ENCODE assay signal across 21 cellular contexts in the genomic region with DNA sequence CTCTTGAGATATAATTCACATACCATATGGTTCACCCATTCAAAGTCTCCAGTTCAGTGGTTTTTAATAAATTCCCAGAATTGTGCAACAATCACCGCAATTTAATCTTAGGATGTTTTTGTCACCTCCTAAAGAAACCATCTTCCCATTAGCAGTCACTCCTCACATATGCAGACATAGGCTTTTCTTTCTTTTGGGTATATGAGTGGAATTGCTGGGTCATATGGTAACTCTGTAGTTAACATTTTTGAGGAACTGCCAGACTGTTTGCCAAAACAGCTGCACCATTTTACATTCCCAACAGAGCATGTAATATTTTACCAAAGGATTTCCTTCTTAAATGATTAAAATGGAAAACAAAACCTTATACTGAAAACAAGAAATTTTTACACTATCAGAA. TPM values are rescaled to one million over a fixed set of nuclear protein-coding genes. Genes with fewer than 3 reads are reported as not detected.
"Had no signal": no experiment of that assay in that cellular context is flagged by ENCODE, and none has a peak within 500 bp of the region (broad histone marks: within the 10 kb centered on the region; RNA-seq: fewer than 3 reads in every experiment).

No MANE protein-coding gene starts in this region.

- H3K9me3 ChIP-seq: colonic mucosa had no signal

- H3K79me2 ChIP-seq: parathyroid adenoma had no signal

- H3K4me3 Mint-ChIP-seq: activated CD4-positive, alpha-beta T cell treated with anti-CD3 and anti-CD28 coated beads, Interleukin-2, amount 10 ng/mL, durations not matched to agents 7 days and 5 days; activated naive CD4-positive, alpha-beta T cell treated with anti-CD3 and anti-CD28 coated beads, Interleukin-2, amount 10 ng/mL, durations not matched to agents 7 days and 5 days; activated naive CD8-positive, alpha-beta T cell treated with anti-CD3 and anti-CD28 coated beads, Interleukin-2, amount 50 U/mL, for 24 hours; activated T-cell treated with anti-CD3 and anti-CD28 coated beads, Interleukin-2, amount 50 U/mL, for 4 hours; brain; nephron; stimulated activated memory B cell treated with anti-CD40 and anti-IgM and Interleukin-4, amounts not matched to agents 10 μg/mL and 1 μg/mL and 100 μg/mL, for 72 hours had no signal

- FAIRE-seq: keratinocyte had no signal

- H3K27me3 Mint-ChIP-seq: activated CD4-positive, alpha-beta T cell treated with anti-CD3 and anti-CD28 coated beads, Interleukin-2, amount 10 ng/mL, durations not matched to agents 7 days and 5 days; activated naive CD8-positive, alpha-beta T cell treated with anti-CD3 and anti-CD28 coated beads, Interleukin-2, amount 50 U/mL, for 24 hours; stimulated activated memory B cell treated with anti-CD40 and anti-IgM and Interleukin-4, amounts not matched to agents 10 μg/mL and 1 μg/mL and 100 μg/mL, for 72 hours had no signal

- H3K4me1 Mint-ChIP-seq: brain, nephron had no signal

- H3K36me3 ChIP-seq: colonic mucosa, spleen, thoracic aorta, upper lobe of right lung had no signal

- H3K27ac Mint-ChIP-seq: activated CD4-positive, alpha-beta T cell treated with anti-CD3 and anti-CD28 coated beads, Interleukin-2, amount 10 ng/mL, durations not matched to agents 7 days and 5 days; activated naive CD4-positive, alpha-beta T cell treated with anti-CD3 and anti-CD28 coated beads, Interleukin-2, amount 10 ng/mL, durations not matched to agents 7 days and 5 days; activated naive CD8-positive, alpha-beta T cell treated with anti-CD3 and anti-CD28 coated beads, Interleukin-2, amount 50 U/mL, for 24 hours; brain; nephron; stimulated activated memory B cell treated with anti-CD40 and anti-IgM and Interleukin-4, amounts not matched to agents 10 μg/mL and 1 μg/mL and 100 μg/mL, for 72 hours had no signal

- H3K4me3 ChIP-seq: colonic mucosa, lung, thoracic aorta, upper lobe of right lung had no signal

- H3K27me3 ChIP-seq: colonic mucosa, spleen, upper lobe of right lung had no signal

- H3K9ac ChIP-seq: parathyroid adenoma had no signal

- DNase-seq: activated CD4-positive, alpha-beta T cell treated with anti-CD3 and anti-CD28 coated beads, Interleukin-2, amount 10 ng/mL, durations not matched to agents 7 days and 5 days; activated CD8-positive, alpha-beta memory T cell treated with anti-CD3 and anti-CD28 coated beads, Interleukin-2, amount 50 U/mL, for 4 hours; activated naive CD4-positive, alpha-beta T cell treated with anti-CD3 and anti-CD28 coated beads, Interleukin-2, amount 10 ng/mL, durations not matched to agents 7 days and 5 days; activated naive CD8-positive, alpha-beta T cell treated with anti-CD3 and anti-CD28 coated beads, Interleukin-2, amount 50 U/mL, for 24 hours; activated T-cell treated with anti-CD3 and anti-CD28 coated beads, Interleukin-2, amount 50 U/mL, for 4 hours; anterior cingulate cortex; central memory CD4-positive, alpha-beta T cell; colonic mucosa; hypothalamus; spleen; stimulated activated CD4-positive, alpha-beta T cell treated with anti-CD3 and anti-CD28 coated beads, Interleukin-4, amount 100 ng/mL, for 4 hours; upper lobe of right lung had no signal

- H3K4me1 ChIP-seq: colonic mucosa, upper lobe of right lung had no signal

- H2AFZ ChIP-seq: parathyroid adenoma had no signal

- ATAC-seq: activated CD4-positive, CD25-positive, alpha-beta regulatory T cell treated with anti-CD3 and anti-CD28 coated beads, Interleukin-2, amount 50 U/mL, for 24 hours; activated naive CD8-positive, alpha-beta T cell treated with anti-CD3 and anti-CD28 coated beads, Interleukin-2, amount 50 U/mL, for 24 hours; activated T-cell treated with anti-CD3 and anti-CD28 coated beads, Interleukin-2, amount 50 U/mL, for 4 hours; sciatic nerve; stimulated activated memory B cell treated with anti-CD40 and anti-IgM and Interleukin-4, amounts not matched to agents 10 μg/mL and 1 μg/mL and 100 μg/mL, for 72 hours; upper lobe of right lung had no signal

- H3K27ac ChIP-seq: colonic mucosa, parathyroid adenoma, thoracic aorta, upper lobe of right lung had no signal

RNA-seq across cellular contexts. Expression of a gene that starts 57.0 kb away (rescaled TPM):
- total RNA-seq: activated CD4-positive, alpha-beta T cell treated with anti-CD3 and anti-CD28 coated beads, Interleukin-2, amount 10 ng/mL, durations not matched to agents 7 days and 5 days; activated T-cell treated with anti-CD3 and anti-CD28 coated beads, Interleukin-2, amount 50 U/mL, for 4 hours had no signal
